ENCODE assay signal across 21 cellular contexts in genomic region chr9:101574773-101575333, GRCh38. TPM values are rescaled to one million over a fixed set of nuclear protein-coding genes. Genes with fewer than 3 reads are reported as not detected.
A peak's percentile ranks its signal among the peaks of the same experiment; 100 is the strongest.
DNase-seq lines count a peak whose midpoint lies in the region; ATAC-seq and TF ChIP-seq lines count a peak whose summit lies in the region.
"Had no signal": no experiment of that assay in that cellular context is flagged by ENCODE, and none has a peak within 500 bp of the region (broad histone marks: within the 10 kb centered on the region; RNA-seq: fewer than 3 reads in every experiment).

No MANE protein-coding gene starts in this region.

- no peak overlapping the region for H3K4me3 Mint-ChIP-seq in natural killer cell
- H3K4me3 Mint-ChIP-seq: CD14-positive monocyte had no signal

- H3K27me3 Mint-ChIP-seq in natural killer cell (ENCODE audit: low read depth in 2 of 2) = no peaks in the 10 kb centered on the region

- TF ChIP-seq CTCF in 22Rv1 (IDR thresholded peaks at IDR 0.05) = no peak
- TF ChIP-seq CTCF in natural killer cell (IDR thresholded peaks at IDR 0.05) = no peak

- intact Hi-C loops in natural killer cell (cut with micrococcal nuclease) = no loop called here

- ATAC-seq in natural killer cell (no peak), HG03460 (IDR thresholded peaks at IDR 0.05; ENCODE audit: unreplicated experiment) (no peak)
- ATAC-seq: HCT116, PC-3 had no signal

- in situ Hi-C loops in KBM-7 (cut with MboI; ENCODE audit: low pct_unique_long_range_greater_than_20kb, low sequenced_read_pairs) = no loop called here

- H3K4me1 Mint-ChIP-seq in natural killer cell = peaks cover 0 to 6% of the 10 kb centered on the region in 2 donors

- no peaks in the 10 kb centered on the region for H3K9me3 Mint-ChIP-seq in natural killer cell
- H3K9me3 Mint-ChIP-seq: CD14-positive monocyte had no signal

- peak; percentile 20 for DNase-seq in Ammon's horn (ENCODE audit: low spot score)
- DNase-seq in NCI-H446 treated with DMSO at 0.1 percent for 48 hours (lab: John Stamatoyannopoulos, UW) = peak; percentile 68
- peak; percentile 9 for DNase-seq in iris pigment epithelial cell (ENCODE audit: low read depth)
- DNase-seq in natural killer cell = no peak
- no peak for DNase-seq in KBM-7
- DNase-seq: AML-193, DMS79, GOT3, KG1, MV-4-11, NCI-H1417, NCI-H187 treated with DMSO at 0.1 percent for 48 hours, NCI-H226, PC-3, RPMI8226, SHP77 treated with DMSO at 0.1 percent for 48 hours, SK-N-SH had no signal

- H3K27ac ChIP-seq in 22Rv1 = 0 out of 2 replicates have a peak overlapping the region, but pooled peaks have one; percentile 4

- H3K27ac Mint-ChIP-seq in natural killer cell = no peak overlapping the region

- H3K36me3 Mint-ChIP-seq in natural killer cell = peaks cover 7% of the 10 kb centered on the region

RNA-seq across cellular contexts. Expression of gene PPP3R2, which starts 19.9 kb away (rescaled TPM):
- total RNA-seq in natural killer cell = not detected
- total RNA-seq: PC-3 had no signal

RNA-seq across cellular contexts. Expression of gene RNF20, which starts 41.2 kb away (rescaled TPM):
- total RNA-seq in natural killer cell = 10 to 100 TPM; 35.5 to 44.2 (median 42.5) TPM

Comparison
In these comparisons a context has a peak if more than half of its experiments do, and no peak if none do; other contexts are left out.
1. DNase-seq: peak in Ammon's horn (single experiment), NCI-H446 treated with DMSO at 0.1 percent for 48 hours (single experiment) and iris pigment epithelial cell (single experiment); none in natural killer cell (single experiment) and KBM-7 (single experiment).